Comparison of ENCODE assay signal across 19 cellular contexts in the genomic region with DNA sequence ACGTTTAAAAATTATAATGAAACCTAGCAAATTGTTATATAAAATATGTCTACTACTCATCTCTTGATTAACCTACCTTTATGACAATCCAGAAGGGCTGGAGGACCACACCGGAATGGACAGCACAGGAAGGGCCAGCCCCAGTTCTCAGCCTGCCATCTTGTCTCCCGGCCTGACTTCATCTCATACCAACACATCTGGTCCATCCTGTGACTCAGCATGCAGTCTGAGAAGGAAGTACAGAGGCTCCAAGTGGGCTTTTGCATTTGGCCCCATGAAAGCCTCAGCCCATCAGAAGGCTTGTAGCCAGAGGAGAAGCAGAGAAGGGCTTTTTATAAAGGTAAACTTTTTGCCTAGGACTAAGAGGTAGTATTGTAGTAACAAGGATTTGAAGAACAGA.
DNase-seq lines count a peak whose midpoint lies in the region; ATAC-seq, FAIRE-seq and TF ChIP-seq lines count a peak whose summit lies in the region.
"Had no signal": no experiment of that assay in that cellular context is flagged by ENCODE, and none has a peak within 500 bp of the region (broad histone marks: within the 10 kb centered on the region; RNA-seq: fewer than 3 reads in every experiment).

No MANE protein-coding gene starts in this region.

- no peaks in the 10 kb centered on the region for H4K20me1 ChIP-seq in astrocyte (ENCODE audit: insufficient read depth, low read length)

- H3K36me3 Mint-ChIP-seq in HFFc6 (ENCODE audit: low read depth) (peaks cover 35% of the 10 kb centered on the region), astrocyte (ENCODE audit: low read depth, unreplicated experiment) (no peaks in the 10 kb centered on the region)
- no peaks in the 10 kb centered on the region for H3K36me3 Mint-ChIP-seq in activated CD4-positive, alpha-beta T cell treated with anti-CD3 and anti-CD28 coated beads, Interleukin-2, amount 10 ng/mL, durations not matched to agents 24 days and 14 days (ENCODE audit: low read depth)
- H3K36me3 Mint-ChIP-seq: CD14-positive monocyte had no signal

- peaks cover 29% of the 10 kb centered on the region for H3K9me3 Mint-ChIP-seq in HFFc6
- peaks cover 20% of the 10 kb centered on the region for H3K9me3 Mint-ChIP-seq in astrocyte (ENCODE audit: unreplicated experiment)
- peaks cover 13% of the 10 kb centered on the region for H3K9me3 Mint-ChIP-seq in activated CD4-positive, alpha-beta T cell treated with anti-CD3 and anti-CD28 coated beads, Interleukin-2, amount 10 ng/mL, durations not matched to agents 24 days and 14 days

- DNase-seq in HFFc6 = no peak
- peak; percentile 45 for DNase-seq in NB4 (ENCODE audit: low read depth)
- DNase-seq in astrocyte (ENCODE audit: low read depth) = peak; percentile 5
- no peak for DNase-seq in GM19239 (ENCODE audit: insufficient read length, low spot score)
- DNase-seq in activated CD4-positive, alpha-beta T cell treated with anti-CD3 and anti-CD28 coated beads, Interleukin-2, amount 10 ng/mL, durations not matched to agents 24 days and 14 days = no peak
- DNase-seq in central memory CD4-positive, alpha-beta T cell = no peak
- DNase-seq: DMS79 treated with DMSO at 0.1 percent for 48 hours, GOT3, NCI-H1417, NCI-H187, NCI-H2227 treated with DMSO at 0.1 percent for 48 hours, NCI-H510A treated with DMSO at 0.1 percent for 48 hours, NCI-H774, PC-9, SW 1271, T-helper 2 cell had no signal

- H3K4me3 ChIP-seq in NB4 (ENCODE audit: low read depth, low read length) (no peak overlapping the region), astrocyte (ENCODE audit: insufficient read depth, low read depth, low read length) (no peak overlapping the region)
- H3K4me3 ChIP-seq: PC-9 had no signal

- H3K27ac ChIP-seq in astrocyte (ENCODE audit: low read depth, low read length) = no peak overlapping the region
- H3K27ac ChIP-seq: KMS-11, PC-9 had no signal

- H3K4me3 Mint-ChIP-seq in HFFc6 (no peak overlapping the region; the same call in 1 of the 2 replicates), astrocyte (ENCODE audit: unreplicated experiment) (no peak overlapping the region)
- no peak overlapping the region for H3K4me3 Mint-ChIP-seq in activated CD4-positive, alpha-beta T cell treated with anti-CD3 and anti-CD28 coated beads, Interleukin-2, amount 10 ng/mL, durations not matched to agents 24 days and 14 days
- H3K4me3 Mint-ChIP-seq: CD14-positive monocyte had no signal

- no peak overlapping the region for H3K4me2 ChIP-seq in astrocyte (ENCODE audit: low read length)
- H3K4me2 ChIP-seq: KMS-11, PC-9 had no signal

- H3K79me2 ChIP-seq in astrocyte (ENCODE audit: insufficient read depth, low read length) = no peaks in the 10 kb centered on the region

- peaks cover 5% of the 10 kb centered on the region for H3K9me3 ChIP-seq in astrocyte (ENCODE audit: insufficient read depth, low read depth, low read length)

- no peaks in the 10 kb centered on the region for H3K27me3 ChIP-seq in astrocyte (ENCODE audit: insufficient read depth, low read length)

- H3K4me1 Mint-ChIP-seq in HFFc6 (ENCODE audit: low read depth) (peaks cover 56% of the 10 kb centered on the region), astrocyte (ENCODE audit: low read depth, unreplicated experiment) (no peaks in the 10 kb centered on the region)
- H3K4me1 Mint-ChIP-seq in activated CD4-positive, alpha-beta T cell treated with anti-CD3 and anti-CD28 coated beads, Interleukin-2, amount 10 ng/mL, durations not matched to agents 24 days and 14 days = no peaks in the 10 kb centered on the region

- H3K9ac ChIP-seq in astrocyte (ENCODE audit: low read length) = no peak overlapping the region
- H3K9ac ChIP-seq: KMS-11 had no signal

- no peaks in the 10 kb centered on the region for H3K4me1 ChIP-seq in astrocyte (ENCODE audit: insufficient read depth, low read length)

- H2AFZ ChIP-seq in astrocyte (ENCODE audit: low read depth, low read length) = no peak overlapping the region
- H2AFZ ChIP-seq: PC-9 had no signal

- no peaks in the 10 kb centered on the region; the same call in 1 of the 2 replicates for H3K27me3 Mint-ChIP-seq in HFFc6 (ENCODE audit: insufficient read depth)
- no peaks in the 10 kb centered on the region for H3K27me3 Mint-ChIP-seq in astrocyte (ENCODE audit: low read depth, unreplicated experiment)
- H3K27me3 Mint-ChIP-seq in activated CD4-positive, alpha-beta T cell treated with anti-CD3 and anti-CD28 coated beads, Interleukin-2, amount 10 ng/mL, durations not matched to agents 24 days and 14 days = no peaks in the 10 kb centered on the region

- TF ChIP-seq CTCF in HFFc6 (IDR thresholded peaks at IDR 0.05) = no peak
- TF ChIP-seq CTCF in NB4 (IDR thresholded peaks at IDR 0.05; ENCODE audit: low read depth, low read length) = no peak
- no peak for TF ChIP-seq CTCF in astrocyte (IDR thresholded peaks at IDR 0.05; ENCODE audit: insufficient read depth, low read depth, low read length)

- FAIRE-seq in astrocyte (lab: Jason Lieb, UNC) (no peak), GM19239 (lab: Jason Lieb, UNC) (no peak)

- TF ChIP-seq POLR2A in NB4 (IDR thresholded peaks at IDR 0.05; ENCODE audit: extremely low read depth, insufficient read length) = no peak

- intact Hi-C loops in activated CD4-positive, alpha-beta T cell treated with anti-CD3 and anti-CD28 coated beads, Interleukin-2, amount 10 ng/mL, durations not matched to agents 24 days and 14 days (cut with micrococcal nuclease) = no loop called here

- ATAC-seq in GM18520 (IDR thresholded peaks at IDR 0.05; ENCODE audit: unreplicated experiment) = no peak

- H3K36me3 ChIP-seq in astrocyte (ENCODE audit: insufficient read depth, low read length) = no peaks in the 10 kb centered on the region

- H3K27ac Mint-ChIP-seq in HFFc6 (peak overlapping the region; percentile 8; the same call in 1 of the 2 replicates), astrocyte (ENCODE audit: unreplicated experiment) (no peak overlapping the region)
- no peak overlapping the region for H3K27ac Mint-ChIP-seq in activated CD4-positive, alpha-beta T cell treated with anti-CD3 and anti-CD28 coated beads, Interleukin-2, amount 10 ng/mL, durations not matched to agents 24 days and 14 days

Comparison
In these comparisons a context has a peak if more than half of its experiments do, and no peak if none do; other contexts are left out.
1. DNase-seq: peak in NB4 (single experiment) and astrocyte (single experiment); none in HFFc6 (single experiment), GM19239 (single experiment), activated CD4-positive, alpha-beta T cell treated with anti-CD3 and anti-CD28 coated beads, Interleukin-2, amount 10 ng/mL, durations not matched to agents 24 days and 14 days (single experiment) and central memory CD4-positive, alpha-beta T cell (single experiment).